ENCODE assay signal across 15 cellular contexts in the genomic region with DNA sequence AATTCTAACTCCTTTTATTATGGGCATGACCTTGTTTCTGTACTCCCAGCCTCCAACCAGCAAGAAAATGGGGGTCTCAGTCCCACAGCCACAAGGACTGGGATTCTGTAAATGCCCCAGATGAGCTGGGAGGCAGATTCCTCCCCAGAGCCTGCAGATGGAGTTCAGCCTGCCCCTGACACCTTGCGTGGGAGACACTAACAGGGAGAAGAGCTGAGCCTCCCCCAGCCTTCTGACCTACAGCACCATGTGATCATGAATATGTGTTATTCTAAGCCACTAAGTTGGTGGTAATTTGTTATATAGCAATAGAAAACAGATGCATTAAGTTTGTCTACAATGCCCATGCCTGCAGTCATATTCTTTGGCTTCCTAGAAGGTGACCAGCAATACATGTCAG. TPM values are rescaled to one million over a fixed set of nuclear protein-coding genes. Genes with fewer than 3 reads are reported as not detected.
A peak's percentile ranks its signal among the peaks of the same experiment; 100 is the strongest.
DNase-seq lines count a peak whose midpoint lies in the region; ATAC-seq and TF ChIP-seq lines count a peak whose summit lies in the region.
"Had no signal": no experiment of that assay in that cellular context is flagged by ENCODE, and none has a peak within 500 bp of the region (broad histone marks: within the 10 kb centered on the region; RNA-seq: fewer than 3 reads in every experiment).

No MANE protein-coding gene starts in this region.

- H3K27ac Mint-ChIP-seq in activated CD4-positive, alpha-beta T cell treated with anti-CD3 and anti-CD28 coated beads, Interleukin-2, amount 10 ng/mL, durations not matched to agents 24 days and 14 days, result no peak overlapping the region
- H3K27ac Mint-ChIP-seq in chondrocyte (ENCODE audit: unreplicated experiment), result no peak overlapping the region

- no peak for ATAC-seq in gastrocnemius medialis
- ATAC-seq in HG03025 (IDR thresholded peaks at IDR 0.05; ENCODE audit: low FRiP score, unreplicated experiment), result no peak

- H3K9me3 Mint-ChIP-seq in activated CD4-positive, alpha-beta T cell treated with anti-CD3 and anti-CD28 coated beads, Interleukin-2, amount 10 ng/mL, durations not matched to agents 24 days and 14 days, result no peaks in the 10 kb centered on the region
- H3K9me3 Mint-ChIP-seq in chondrocyte (ENCODE audit: low read depth), result peaks cover 4% of the 10 kb centered on the region

- DNase-seq in activated CD4-positive, alpha-beta T cell treated with anti-CD3 and anti-CD28 coated beads, Interleukin-2, amount 10 ng/mL, durations not matched to agents 24 days and 14 days, result peak; percentile 22
- no peak for DNase-seq in activated CD4-positive, alpha-beta T cell treated with anti-CD3 and anti-CD28 coated beads, Interleukin-2, amount 50 U/mL, for 48 hours
- peak; percentile 42 for DNase-seq in fibroblast of mammary gland (ENCODE audit: low read depth)
- no peak for DNase-seq in gastrocnemius medialis
- no peak for DNase-seq in chondrocyte (ENCODE audit: low spot score)
- no peak for DNase-seq in NCI-H146 treated with DMSO at 0.1 percent for 48 hours (lab: John Stamatoyannopoulos, UW; ENCODE audit: unreplicated experiment)
- DNase-seq in MG63, result no peak
- DNase-seq: 8988T, GOT3, KBM-7, NCI-H1930, NCI-H2171 treated with DMSO at 0.1 percent for 48 hours, NCI-H510A, SJCRH30 had no signal

- H3K4me3 ChIP-seq in fibroblast of mammary gland (ENCODE audit: control insufficient read depth, low read depth, low read length) (no peak overlapping the region), gastrocnemius medialis (no peak overlapping the region), MG63 (no peak overlapping the region)
- H3K4me3 ChIP-seq: SJCRH30 had no signal

- no peaks in the 10 kb centered on the region for H3K4me1 Mint-ChIP-seq in activated CD4-positive, alpha-beta T cell treated with anti-CD3 and anti-CD28 coated beads, Interleukin-2, amount 10 ng/mL, durations not matched to agents 24 days and 14 days
- peaks cover 22% of the 10 kb centered on the region for H3K4me1 Mint-ChIP-seq in chondrocyte (ENCODE audit: low read depth)

- H3K9me3 ChIP-seq in gastrocnemius medialis (no peaks in the 10 kb centered on the region), MG63 (no peaks in the 10 kb centered on the region)

- TF ChIP-seq CTCF in fibroblast of mammary gland (conservative IDR thresholded peaks at IDR 0.05; ENCODE audit: control insufficient read depth, insufficient read depth, low read depth, low read length) (no peak), gastrocnemius medialis (IDR thresholded peaks at IDR 0.05 in 4 of 5, conservative IDR thresholded peaks at IDR 0.05 in 1 of 5) (no peak), chondrocyte (IDR thresholded peaks at IDR 0.05) (no peak)

- H3K27me3 ChIP-seq in gastrocnemius medialis (no peaks in the 10 kb centered on the region), MG63 (no peaks in the 10 kb centered on the region)

- H3K4me1 ChIP-seq in gastrocnemius medialis, result peaks cover 26 to 45% of the 10 kb centered on the region in 2 donors
- H3K4me1 ChIP-seq: SJCRH30 had no signal

- no peak for TF ChIP-seq POLR2A in gastrocnemius medialis (IDR thresholded peaks at IDR 0.05)

- peaks cover 12% of the 10 kb centered on the region for H3K27me3 Mint-ChIP-seq in activated CD4-positive, alpha-beta T cell treated with anti-CD3 and anti-CD28 coated beads, Interleukin-2, amount 10 ng/mL, durations not matched to agents 24 days and 14 days
- peaks cover 13% of the 10 kb centered on the region for H3K27me3 Mint-ChIP-seq in chondrocyte (ENCODE audit: low read depth)

- no peaks in the 10 kb centered on the region for H3K36me3 ChIP-seq in gastrocnemius medialis
- no peaks in the 10 kb centered on the region for H3K36me3 ChIP-seq in MG63
- H3K36me3 ChIP-seq: SJCRH30 had no signal

- in situ Hi-C loops in gastrocnemius medialis (cut with MboI; ENCODE audit: low sequenced_read_pairs in 4 of 4), result no loop called here

- intact Hi-C loops in activated CD4-positive, alpha-beta T cell treated with anti-CD3 and anti-CD28 coated beads, Interleukin-2, amount 10 ng/mL, durations not matched to agents 24 days and 14 days (cut with micrococcal nuclease), result no loop called here
- intact Hi-C loops in gastrocnemius medialis (cut with DNase I; ENCODE audit: low total_unique reads), result loop anchor here (5.0 kb wide), 1 partner anchor 36 kb away; no protein-coding TSS in a partner anchor

- H3K4me3 Mint-ChIP-seq in activated CD4-positive, alpha-beta T cell treated with anti-CD3 and anti-CD28 coated beads, Interleukin-2, amount 10 ng/mL, durations not matched to agents 24 days and 14 days, result no peak overlapping the region
- H3K4me3 Mint-ChIP-seq in chondrocyte (ENCODE audit: unreplicated experiment), result no peak overlapping the region

- H3K27ac ChIP-seq in gastrocnemius medialis, result peak overlapping the region; percentile 68 to 82 (median 78)
- H3K27ac ChIP-seq: SJCRH30 had no signal

- H3K36me3 Mint-ChIP-seq in activated CD4-positive, alpha-beta T cell treated with anti-CD3 and anti-CD28 coated beads, Interleukin-2, amount 10 ng/mL, durations not matched to agents 24 days and 14 days (ENCODE audit: low read depth), result no peaks in the 10 kb centered on the region
- peaks cover 2% of the 10 kb centered on the region for H3K36me3 Mint-ChIP-seq in chondrocyte (ENCODE audit: low read depth)

RNA-seq across cellular contexts. Expression of gene SLC22A3, which starts 39.7 kb away (rescaled TPM):
- total RNA-seq in activated CD4-positive, alpha-beta T cell treated with anti-CD3 and anti-CD28 coated beads, Interleukin-2, amount 10 ng/mL, durations not matched to agents 24 days and 14 days, result not detected in 2 replicates
- total RNA-seq in gastrocnemius medialis (10 to 100 TPM; 49.5 to 75.4 (median 58.2) TPM), chondrocyte (1.4 to 1.6 TPM (median 1.4 TPM) in 3 replicates)
- total RNA-seq in MG63 (2014; rRNA removed; shearing (Covaris generic); ENCODE audit: low replicate concordance), result 0.32 TPM in 1 of 2 replicates, not detected in the other
- total RNA-seq: SJCRH30 had no signal

Comparison
In these comparisons a context has a peak if more than half of its experiments do, and no peak if none do; other contexts are left out.
1. DNase-seq: peak in activated CD4-positive, alpha-beta T cell treated with anti-CD3 and anti-CD28 coated beads, Interleukin-2, amount 10 ng/mL, durations not matched to agents 24 days and 14 days (single experiment) and fibroblast of mammary gland (single experiment); none in activated CD4-positive, alpha-beta T cell treated with anti-CD3 and anti-CD28 coated beads, Interleukin-2, amount 50 U/mL, for 48 hours (0 of 2), gastrocnemius medialis (0 of 2), chondrocyte (single experiment), NCI-H146 treated with DMSO at 0.1 percent for 48 hours (single experiment) and MG63 (single experiment).
2. RNA of gene SLC22A3, which starts 39.7 kb away (total RNA-seq): 49.5 to 75.4 TPM in gastrocnemius medialis; 1.4 to 1.6 TPM in chondrocyte, not detected in activated CD4-positive, alpha-beta T cell treated with anti-CD3 and anti-CD28 coated beads, Interleukin-2, amount 10 ng/mL, durations not matched to agents 24 days and 14 days and 0.32 TPM in MG63; every median in the first group is over 10 times any median in the second.